ENCODE assay signal across 19 cellular contexts in the genomic region with DNA sequence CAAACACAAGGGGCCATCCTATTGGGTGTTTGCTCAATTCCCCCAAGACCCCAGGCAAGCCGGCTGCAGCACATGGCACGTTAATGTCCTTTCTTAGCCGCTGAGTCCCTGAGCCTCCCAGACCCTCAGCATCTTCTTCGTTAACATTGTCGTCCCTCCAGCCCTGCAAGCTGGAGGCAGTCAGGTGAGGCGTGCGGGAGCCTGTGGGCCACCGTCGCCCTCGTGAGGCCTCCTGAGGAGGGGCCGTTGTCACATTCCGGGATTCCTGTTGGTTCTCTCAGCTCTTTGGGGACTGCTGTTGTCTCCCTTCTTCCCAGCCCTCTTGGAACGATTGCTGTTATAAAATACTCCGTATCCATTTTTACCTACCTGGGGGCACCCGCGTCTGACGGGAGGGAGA.
"Had no signal": no experiment of that assay in that cellular context is flagged by ENCODE, and none has a peak within 500 bp of the region (broad histone marks: within the 10 kb centered on the region; RNA-seq: fewer than 3 reads in every experiment).

No MANE protein-coding gene starts in this region.

- H3K27me3 ChIP-seq: dorsolateral prefrontal cortex, hepatocyte, right atrium auricular region, tibial nerve had no signal

- H3K27me3 Mint-ChIP-seq: activated naive CD8-positive, alpha-beta T cell treated with anti-CD3 and anti-CD28 coated beads, Interleukin-2, amount 50 U/mL, for 24 hours; activated T-helper 17 cell treated with anti-CD3 and anti-CD28 coated beads, Interleukin-2, amount 50 U/mL, for 72 hours had no signal

- H3K4me3 ChIP-seq: dorsolateral prefrontal cortex, hepatocyte, right atrium auricular region, tibial nerve had no signal

- H3K4me1 Mint-ChIP-seq: activated naive CD8-positive, alpha-beta T cell treated with anti-CD3 and anti-CD28 coated beads, Interleukin-2, amount 50 U/mL, for 24 hours; activated T-helper 17 cell treated with anti-CD3 and anti-CD28 coated beads, Interleukin-2, amount 50 U/mL, for 72 hours; natural killer cell had no signal

- H3K27ac Mint-ChIP-seq: activated naive CD4-positive, alpha-beta T cell treated with anti-CD3 and anti-CD28 coated beads for 36 hours; activated naive CD8-positive, alpha-beta T cell treated with anti-CD3 and anti-CD28 coated beads, Interleukin-2, amount 50 U/mL, for 24 hours; activated T-helper 17 cell treated with anti-CD3 and anti-CD28 coated beads, Interleukin-2, amount 50 U/mL, for 72 hours; natural killer cell had no signal

- DNase-seq: activated CD4-positive, alpha-beta T cell treated with anti-CD3 and anti-CD28 coated beads, Interleukin-2, amount 50 U/mL, for 1 hour; activated CD8-positive, alpha-beta memory T cell treated with anti-CD3 and anti-CD28 coated beads for 24 hours; activated naive CD4-positive, alpha-beta T cell treated with anti-CD3 and anti-CD28 coated beads for 36 hours; activated naive CD8-positive, alpha-beta T cell treated with anti-CD3 and anti-CD28 coated beads, Interleukin-2, amount 50 U/mL, for 24 hours; dorsolateral prefrontal cortex; kidney glomerular epithelial cell; mesenchymal stem cell; natural killer cell; occipital lobe; small intestine; stimulated activated CD4-positive, alpha-beta T cell treated with anti-CD3 and anti-CD28 coated beads, Interleukin-4, amount 100 ng/mL, for 24 hours; stimulated activated naive CD4-positive, alpha-beta T cell; substantia nigra had no signal

- H3K9me3 ChIP-seq: right atrium auricular region, tibial nerve had no signal

- H3K4me3 Mint-ChIP-seq: activated naive CD4-positive, alpha-beta T cell treated with anti-CD3 and anti-CD28 coated beads for 36 hours; activated naive CD8-positive, alpha-beta T cell treated with anti-CD3 and anti-CD28 coated beads, Interleukin-2, amount 50 U/mL, for 24 hours; activated T-helper 17 cell treated with anti-CD3 and anti-CD28 coated beads, Interleukin-2, amount 50 U/mL, for 72 hours; natural killer cell had no signal

- ATAC-seq: activated CD4-positive, CD25-positive, alpha-beta regulatory T cell treated with anti-CD3 and anti-CD28 coated beads, Interleukin-2, amount 50 U/mL, for 24 hours; activated naive CD8-positive, alpha-beta T cell treated with anti-CD3 and anti-CD28 coated beads, Interleukin-2, amount 50 U/mL, for 24 hours; activated T-helper 17 cell treated with anti-CD3 and anti-CD28 coated beads, Interleukin-2, amount 50 U/mL, for 72 hours; esophagus mucosa; natural killer cell had no signal

- H3K36me3 Mint-ChIP-seq: natural killer cell had no signal

- H3K27ac ChIP-seq: dorsolateral prefrontal cortex, hepatocyte, right atrium auricular region, tibial nerve had no signal

- H3K4me2 ChIP-seq: hepatocyte had no signal

- H2AFZ ChIP-seq: hepatocyte had no signal

- H3K9me3 Mint-ChIP-seq: activated naive CD4-positive, alpha-beta T cell treated with anti-CD3 and anti-CD28 coated beads for 36 hours; activated naive CD8-positive, alpha-beta T cell treated with anti-CD3 and anti-CD28 coated beads, Interleukin-2, amount 50 U/mL, for 24 hours; activated T-helper 17 cell treated with anti-CD3 and anti-CD28 coated beads, Interleukin-2, amount 50 U/mL, for 72 hours; natural killer cell had no signal
